ENCODE assay signal across 14 cellular contexts in the genomic region with DNA sequence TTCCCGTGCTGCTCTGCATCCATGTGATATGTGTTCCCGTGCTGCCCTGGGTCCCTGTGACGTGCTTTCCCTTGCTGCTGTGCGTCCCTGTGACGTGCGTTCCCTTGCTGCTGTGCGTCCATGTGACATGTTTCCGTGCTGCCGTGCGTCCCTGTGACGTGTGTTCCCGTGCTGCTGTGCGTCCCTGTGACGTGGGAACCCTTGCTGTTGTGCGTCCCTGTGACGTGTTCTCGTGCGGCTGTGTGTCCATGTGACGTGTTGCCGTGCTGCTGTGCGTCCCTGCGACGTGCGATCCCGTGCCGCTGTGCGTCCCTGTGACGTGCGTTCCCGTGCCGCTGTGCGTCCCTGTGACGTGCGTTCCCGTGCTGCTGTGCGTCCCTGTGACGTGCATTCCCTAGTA. TPM values are rescaled to one million over a fixed set of nuclear protein-coding genes. Genes with fewer than 3 reads are reported as not detected.
A peak's percentile ranks its signal among the peaks of the same experiment; 100 is the strongest.
DNase-seq lines count a peak whose midpoint lies in the region; ATAC-seq and TF ChIP-seq lines count a peak whose summit lies in the region.
"Had no signal": no experiment of that assay in that cellular context is flagged by ENCODE, and none has a peak within 500 bp of the region (broad histone marks: within the 10 kb centered on the region; RNA-seq: fewer than 3 reads in every experiment).

No MANE protein-coding gene starts in this region.

- H3K4me1 Mint-ChIP-seq in natural killer cell = peaks cover 23 to 32% of the 10 kb centered on the region in 2 donors
- H3K4me1 Mint-ChIP-seq in natural killer cell treated with Interleukin-12 subunit alpha and Interleukin-12 subunit beta and Interleukin-15 and Interleukin-18, amount 100 ng/mL, for 72 hours (ENCODE audit: low read depth in 2 of 2) = peaks cover 21 to 33% of the 10 kb centered on the region in 2 donors
- peaks cover 12% of the 10 kb centered on the region for H3K4me1 Mint-ChIP-seq in WTC11
- H3K4me1 Mint-ChIP-seq in stimulated activated naive B cell treated with anti-CD40 and anti-IgM and Interleukin-4, amounts not matched to agents 10 μg/mL and 1 μg/mL and 100 μg/mL, for 72 hours = peaks cover 18% of the 10 kb centered on the region in 2 donors

- ATAC-seq in natural killer cell (no peak), WTC11 (no peak)
- ATAC-seq in natural killer cell treated with Interleukin-12 subunit alpha and Interleukin-12 subunit beta and Interleukin-15 and Interleukin-18, amount 100 ng/mL, for 72 hours = no peak
- no peak for ATAC-seq in stimulated activated naive B cell treated with anti-CD40 and anti-IgM and Interleukin-4, amounts not matched to agents 10 μg/mL and 1 μg/mL and 100 μg/mL, for 72 hours (replicated peaks)

- H3K4me3 ChIP-seq in epithelial cell of proximal tubule (ENCODE audit: low read depth, low read length) = no peak overlapping the region

- H3K9me3 Mint-ChIP-seq in natural killer cell (no peaks in the 10 kb centered on the region), WTC11 (no peaks in the 10 kb centered on the region)
- H3K9me3 Mint-ChIP-seq in natural killer cell treated with Interleukin-12 subunit alpha and Interleukin-12 subunit beta and Interleukin-15 and Interleukin-18, amount 100 ng/mL, for 72 hours = no peaks in the 10 kb centered on the region
- peaks cover 0 to 7% of the 10 kb centered on the region in 2 donors for H3K9me3 Mint-ChIP-seq in stimulated activated naive B cell treated with anti-CD40 and anti-IgM and Interleukin-4, amounts not matched to agents 10 μg/mL and 1 μg/mL and 100 μg/mL, for 72 hours
- H3K9me3 Mint-ChIP-seq: CD8-positive, alpha-beta memory T cell; IgD-negative memory B cell had no signal

- intact Hi-C loops in natural killer cell (cut with micrococcal nuclease) = no loop called here

- H3K27me3 Mint-ChIP-seq in natural killer cell (ENCODE audit: low read depth in 2 of 2) = no peaks in the 10 kb centered on the region
- no peaks in the 10 kb centered on the region for H3K27me3 Mint-ChIP-seq in natural killer cell treated with Interleukin-12 subunit alpha and Interleukin-12 subunit beta and Interleukin-15 and Interleukin-18, amount 100 ng/mL, for 72 hours
- H3K27me3 Mint-ChIP-seq in WTC11 (ENCODE audit: low read depth) = no peaks in the 10 kb centered on the region
- no peaks in the 10 kb centered on the region for H3K27me3 Mint-ChIP-seq in stimulated activated naive B cell treated with anti-CD40 and anti-IgM and Interleukin-4, amounts not matched to agents 10 μg/mL and 1 μg/mL and 100 μg/mL, for 72 hours
- H3K27me3 Mint-ChIP-seq: IgD-negative memory B cell had no signal

- peak overlapping the region; percentile 30 to 83 for H3K27ac Mint-ChIP-seq in natural killer cell
- H3K27ac Mint-ChIP-seq in natural killer cell treated with Interleukin-12 subunit alpha and Interleukin-12 subunit beta and Interleukin-15 and Interleukin-18, amount 100 ng/mL, for 72 hours = no peak overlapping the region
- H3K27ac Mint-ChIP-seq in WTC11 = peak overlapping the region; percentile 88
- H3K27ac Mint-ChIP-seq in stimulated activated naive B cell treated with anti-CD40 and anti-IgM and Interleukin-4, amounts not matched to agents 10 μg/mL and 1 μg/mL and 100 μg/mL, for 72 hours = peak overlapping the region; percentile 65

- POLR2A ChIA-PET in WTC11 (lab: Charles Lee) = no interaction called here

- H3K4me3 Mint-ChIP-seq in natural killer cell (no peak overlapping the region), WTC11 (no peak overlapping the region)
- H3K4me3 Mint-ChIP-seq in natural killer cell treated with Interleukin-12 subunit alpha and Interleukin-12 subunit beta and Interleukin-15 and Interleukin-18, amount 100 ng/mL, for 72 hours = no peak overlapping the region
- H3K4me3 Mint-ChIP-seq in stimulated activated naive B cell treated with anti-CD40 and anti-IgM and Interleukin-4, amounts not matched to agents 10 μg/mL and 1 μg/mL and 100 μg/mL, for 72 hours = no peak overlapping the region
- H3K4me3 Mint-ChIP-seq: IgD-negative memory B cell had no signal

- TF ChIP-seq CTCF in natural killer cell (IDR thresholded peaks at IDR 0.05) = no peak
- no peak for TF ChIP-seq CTCF in WTC11 (IDR thresholded peaks at IDR 0.05)
- TF ChIP-seq CTCF in epithelial cell of proximal tubule (conservative IDR thresholded peaks at IDR 0.05; ENCODE audit: low read depth, low read length) = peak; percentile 1

- H3K36me3 Mint-ChIP-seq in natural killer cell (peaks cover 21% of the 10 kb centered on the region), WTC11 (peaks cover 49% of the 10 kb centered on the region)
- peaks cover 16% of the 10 kb centered on the region for H3K36me3 Mint-ChIP-seq in natural killer cell treated with Interleukin-12 subunit alpha and Interleukin-12 subunit beta and Interleukin-15 and Interleukin-18, amount 100 ng/mL, for 72 hours
- H3K36me3 Mint-ChIP-seq in stimulated activated naive B cell treated with anti-CD40 and anti-IgM and Interleukin-4, amounts not matched to agents 10 μg/mL and 1 μg/mL and 100 μg/mL, for 72 hours = peaks cover 61 to 67% of the 10 kb centered on the region in 2 donors

- CTCF ChIA-PET in WTC11 (lab: Charles Lee) = interaction anchor here (0.8 to 1.1 kb wide), 4 partner anchors 8 to 267 kb away, joined by 3 to 7 read pairs (median 4); no protein-coding TSS in a partner anchor

- no peak for DNase-seq in natural killer cell
- DNase-seq in natural killer cell treated with Interleukin-12 subunit alpha and Interleukin-12 subunit beta and Interleukin-15 and Interleukin-18, amount 100 ng/mL, for 72 hours (ENCODE audit: low spot score) = no peak
- no peak for DNase-seq in WTC11 (ENCODE audit: low spot score)
- no peak for DNase-seq in epithelial cell of proximal tubule (ENCODE audit: low read depth)
- DNase-seq in stimulated activated naive B cell treated with anti-CD40 and anti-IgM and Interleukin-4, amounts not matched to agents 10 μg/mL and 1 μg/mL and 100 μg/mL, for 72 hours = no peak
- DNase-seq in OCI-M1 (lab: John Stamatoyannopoulos, UW) = no peak
- DNase-seq in cerebellum (ENCODE audit: low spot score) = no peak
- DNase-seq: BE2C; CD8-positive, alpha-beta memory T cell; NCI-H1417 treated with DMSO at 0.1 percent for 48 hours; NCI-H2029; NCI-H510A; SIG-M5 had no signal

TF ChIP-seq in WTC11, 78 proteins besides CTCF, POLR2A, EP300 and RAD21 (continues in another document):
- TF ChIP-seq, protein P1, sequence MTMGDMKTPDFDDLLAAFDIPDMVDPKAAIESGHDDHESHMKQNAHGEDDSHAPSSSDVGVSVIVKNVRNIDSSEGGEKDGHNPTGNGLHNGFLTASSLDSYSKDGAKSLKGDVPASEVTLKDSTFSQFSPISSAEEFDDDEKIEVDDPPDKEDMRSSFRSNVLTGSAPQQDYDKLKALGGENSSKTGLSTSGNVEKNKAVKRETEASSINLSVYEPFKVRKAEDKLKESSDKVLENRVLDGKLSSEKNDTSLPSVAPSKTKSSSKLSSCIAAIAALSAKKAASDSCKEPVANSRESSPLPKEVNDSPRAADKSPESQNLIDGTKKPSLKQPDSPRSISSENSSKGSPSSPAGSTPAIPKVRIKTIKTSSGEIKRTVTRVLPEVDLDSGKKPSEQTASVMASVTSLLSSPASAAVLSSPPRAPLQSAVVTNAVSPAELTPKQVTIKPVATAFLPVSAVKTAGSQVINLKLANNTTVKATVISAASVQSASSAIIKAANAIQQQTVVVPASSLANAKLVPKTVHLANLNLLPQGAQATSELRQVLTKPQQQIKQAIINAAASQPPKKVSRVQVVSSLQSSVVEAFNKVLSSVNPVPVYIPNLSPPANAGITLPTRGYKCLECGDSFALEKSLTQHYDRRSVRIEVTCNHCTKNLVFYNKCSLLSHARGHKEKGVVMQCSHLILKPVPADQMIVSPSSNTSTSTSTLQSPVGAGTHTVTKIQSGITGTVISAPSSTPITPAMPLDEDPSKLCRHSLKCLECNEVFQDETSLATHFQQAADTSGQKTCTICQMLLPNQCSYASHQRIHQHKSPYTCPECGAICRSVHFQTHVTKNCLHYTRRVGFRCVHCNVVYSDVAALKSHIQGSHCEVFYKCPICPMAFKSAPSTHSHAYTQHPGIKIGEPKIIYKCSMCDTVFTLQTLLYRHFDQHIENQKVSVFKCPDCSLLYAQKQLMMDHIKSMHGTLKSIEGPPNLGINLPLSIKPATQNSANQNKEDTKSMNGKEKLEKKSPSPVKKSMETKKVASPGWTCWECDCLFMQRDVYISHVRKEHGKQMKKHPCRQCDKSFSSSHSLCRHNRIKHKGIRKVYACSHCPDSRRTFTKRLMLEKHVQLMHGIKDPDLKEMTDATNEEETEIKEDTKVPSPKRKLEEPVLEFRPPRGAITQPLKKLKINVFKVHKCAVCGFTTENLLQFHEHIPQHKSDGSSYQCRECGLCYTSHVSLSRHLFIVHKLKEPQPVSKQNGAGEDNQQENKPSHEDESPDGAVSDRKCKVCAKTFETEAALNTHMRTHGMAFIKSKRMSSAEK (CRISPR knock-in tag; IDR thresholded peaks at IDR 0.05; ENCODE audit: borderline replicate concordance) = no peak
- TF ChIP-seq FOXJ3 (CRISPR knock-in tag; IDR thresholded peaks at IDR 0.05; ENCODE audit: borderline replicate concordance) = no peak
- TF ChIP-seq, protein P2, sequence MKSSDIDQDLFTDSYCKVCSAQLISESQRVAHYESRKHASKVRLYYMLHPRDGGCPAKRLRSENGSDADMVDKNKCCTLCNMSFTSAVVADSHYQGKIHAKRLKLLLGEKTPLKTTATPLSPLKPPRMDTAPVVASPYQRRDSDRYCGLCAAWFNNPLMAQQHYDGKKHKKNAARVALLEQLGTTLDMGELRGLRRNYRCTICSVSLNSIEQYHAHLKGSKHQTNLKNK (CRISPR knock-in tag; IDR thresholded peaks at IDR 0.05) = no peak

RNA-seq across cellular contexts. Expression of a gene that starts 45.8 kb away (rescaled TPM):
- total RNA-seq in natural killer cell = 10 to 100 TPM; 56.3 to 59.6 (median 57.6) TPM
- 10 to 100 TPM; 31.8 to 37.6 TPM for total RNA-seq in natural killer cell treated with Interleukin-12 subunit alpha and Interleukin-12 subunit beta and Interleukin-15 and Interleukin-18, amount 100 ng/mL, for 72 hours
- total RNA-seq in WTC11 (2021) = 10.4 to 13.6 TPM (median 11.8 TPM) in 3 replicates
- 9.8 and 10.6 TPM in 2 replicates for total RNA-seq in epithelial cell of proximal tubule
- 22.8 TPM for total RNA-seq in cerebellum

RNA-seq across cellular contexts. Expression of a gene that starts 53.0 kb away (rescaled TPM):
- 100 to 1,000 TPM; 156 to 229 (median 163) TPM for total RNA-seq in natural killer cell
- total RNA-seq in natural killer cell treated with Interleukin-12 subunit alpha and Interleukin-12 subunit beta and Interleukin-15 and Interleukin-18, amount 100 ng/mL, for 72 hours = 100 to 1,000 TPM in 1 of 2 donors, 10 to 100 TPM in 1; 85.7 to 140 TPM
- total RNA-seq in WTC11 (2021) = 41.7 to 47.2 TPM (median 44.7 TPM) in 3 replicates
- 40.7 and 118 TPM in 2 replicates for total RNA-seq in epithelial cell of proximal tubule
- 67.2 TPM for total RNA-seq in cerebellum

Comparison
In these comparisons a context has a peak if more than half of its experiments do, and no peak if none do; other contexts are left out.
1. H3K27ac Mint-ChIP-seq: peak in natural killer cell (2 of 2), WTC11 (single experiment) and stimulated activated naive B cell treated with anti-CD40 and anti-IgM and Interleukin-4, amounts not matched to agents 10 μg/mL and 1 μg/mL and 100 μg/mL, for 72 hours (single experiment); none in natural killer cell treated with Interleukin-12 subunit alpha and Interleukin-12 subunit beta and Interleukin-15 and Interleukin-18, amount 100 ng/mL, for 72 hours (0 of 2).